ENCODE assay signal across 8 cellular contexts in genomic region chr17:57946798-57947358, GRCh38. TPM values are rescaled to one million over a fixed set of nuclear protein-coding genes. Genes with fewer than 3 reads are reported as not detected.
DNase-seq lines count a peak whose midpoint lies in the region; ATAC-seq, FAIRE-seq and TF ChIP-seq lines count a peak whose summit lies in the region.

No MANE protein-coding gene starts in this region.

- peak; percentile 82 for FAIRE-seq in RCC 7860 (lab: Jason Lieb, UNC)

- BruUV-seq in MCF 10A (replicated peaks; lab: Mats Ljungman, UMichigan), result no TSS peak

- H3K27ac Mint-ChIP-seq in MCF 10A (ENCODE audit: low read depth, unreplicated experiment), result peak overlapping the region; percentile 49
- H3K27ac Mint-ChIP-seq in stimulated activated naive CD8-positive, alpha-beta T cell treated with anti-CD3 and anti-CD28 coated beads, Interleukin-15, amount 100 ng/mL, for 72 hours, result no peak overlapping the region

- DNase-seq in Daoy (ENCODE audit: low read depth) (peak; percentile 77), GM20000 (ENCODE audit: low spot score) (peak; percentile 77), RCC 7860 (ENCODE audit: low spot score) (peak; percentile 84), MCF 10A (ENCODE audit: unreplicated experiment) (peak; percentile 56), kidney tubule cell (ENCODE audit: low spot score) (peak; percentile 96), NCI-H2171 (lab: John Stamatoyannopoulos, UW) (no peak)
- peak; percentile 27 to 53 for DNase-seq in stimulated activated naive CD8-positive, alpha-beta T cell treated with anti-CD3 and anti-CD28 coated beads, Interleukin-15, amount 100 ng/mL, for 72 hours

- POLR2A ChIA-PET in MCF 10A (lab: Yijun Ruan, JAX), result interaction anchor here (1.0 to 10.2 kb wide), 19 partner anchors 9 to 97 kb away, joined by 3 to 102 read pairs (median 6); partner anchors contain the start of genes MRPS23 and SRSF1

- intact Hi-C loops in MCF 10A (cut with micrococcal nuclease), result no loop called here

- CTCF ChIA-PET in MCF 10A (lab: Yijun Ruan, JAX), result interaction anchor here (0.5 to 7.0 kb wide), 31 partner anchors 9 to 168 kb away, joined by 3 to 73 read pairs (median 6); partner anchors contain the start of genes CUEDC1, MRPS23 and SRSF1

- H3K9me3 Mint-ChIP-seq in MCF 10A (ENCODE audit: unreplicated experiment), result no peaks in the 10 kb centered on the region
- H3K9me3 Mint-ChIP-seq in stimulated activated naive CD8-positive, alpha-beta T cell treated with anti-CD3 and anti-CD28 coated beads, Interleukin-15, amount 100 ng/mL, for 72 hours, result no peaks in the 10 kb centered on the region

- H3K4me3 Mint-ChIP-seq in MCF 10A (ENCODE audit: unreplicated experiment), result peak overlapping the region; percentile 68
- H3K4me3 Mint-ChIP-seq in stimulated activated naive CD8-positive, alpha-beta T cell treated with anti-CD3 and anti-CD28 coated beads, Interleukin-15, amount 100 ng/mL, for 72 hours, result peak overlapping the region; percentile 24 to 58

- no peaks in the 10 kb centered on the region for H3K36me3 Mint-ChIP-seq in MCF 10A (ENCODE audit: insufficient read depth, unreplicated experiment)

- peaks cover 46% of the 10 kb centered on the region for H3K4me1 Mint-ChIP-seq in MCF 10A (ENCODE audit: insufficient read depth, unreplicated experiment)
- peaks cover 47% of the 10 kb centered on the region for H3K4me1 Mint-ChIP-seq in stimulated activated naive CD8-positive, alpha-beta T cell treated with anti-CD3 and anti-CD28 coated beads, Interleukin-15, amount 100 ng/mL, for 72 hours

- no peak for TF ChIP-seq CTCF in GM20000 (IDR thresholded peaks at IDR 0.05; ENCODE audit: extremely low read depth, missing control alignments)
- TF ChIP-seq CTCF in MCF 10A (IDR thresholded peaks at IDR 0.05; ENCODE audit: unreplicated experiment), result no peak

- peak; percentile 93 for ATAC-seq in HG03520 (IDR thresholded peaks at IDR 0.05; ENCODE audit: unreplicated experiment)
- peak; percentile 94 for ATAC-seq in stimulated activated naive CD8-positive, alpha-beta T cell treated with anti-CD3 and anti-CD28 coated beads, Interleukin-15, amount 100 ng/mL, for 72 hours

- no peaks in the 10 kb centered on the region for H3K27me3 Mint-ChIP-seq in MCF 10A (ENCODE audit: insufficient read depth, unreplicated experiment)
- peaks cover 14% of the 10 kb centered on the region for H3K27me3 Mint-ChIP-seq in stimulated activated naive CD8-positive, alpha-beta T cell treated with anti-CD3 and anti-CD28 coated beads, Interleukin-15, amount 100 ng/mL, for 72 hours

RNA-seq across cellular contexts. Expression of gene CUEDC1, which starts 8.3 kb away (rescaled TPM):
- total RNA-seq in Daoy (2014; rRNA removed; shearing (Covaris generic)), result 5.0 and 7.0 TPM in 2 replicates
- 15.6 and 21.5 TPM in 2 replicates for total RNA-seq in MCF 10A (2022)

RNA-seq across cellular contexts. Expression of gene VEZF1, which starts 41.2 kb away (rescaled TPM):
- 27.3 and 33.1 TPM in 2 replicates for total RNA-seq in Daoy (2014; rRNA removed; shearing (Covaris generic))
- 66.8 and 69.1 TPM in 2 replicates for total RNA-seq in MCF 10A (2022)
